20 cellular contexts compared by ENCODE assay signal in genomic region chr5:170484847-170485605, GRCh38. TPM values are rescaled to one million over a fixed set of nuclear protein-coding genes. Genes with fewer than 3 reads are reported as not detected.
DNase-seq lines count a peak whose midpoint lies in the region; ATAC-seq and TF ChIP-seq lines count a peak whose summit lies in the region.
"Had no signal": no experiment of that assay in that cellular context is flagged by ENCODE, and none has a peak within 500 bp of the region (broad histone marks: within the 10 kb centered on the region; RNA-seq: fewer than 3 reads in every experiment).

No MANE protein-coding gene starts in this region.

- CTCF ChIA-PET in RWPE1 (lab: Yijun Ruan, JAX) = no interaction called here

- POLR2A ChIA-PET in RWPE1 (lab: Yijun Ruan, JAX; ENCODE audit: low non-redundant PET) = no interaction called here

- intact Hi-C loops in sciatic nerve (cut with DNase I) = no loop called here
- intact Hi-C loops in testis (cut with DNase I; ENCODE audit: low total_unique reads) = no loop called here

- H3K27me3 ChIP-seq in endodermal cell (ENCODE audit: control insufficient read depth, insufficient read depth, low read length, poor library complexity, severe bottlenecking) (no peaks in the 10 kb centered on the region), testis (no peaks in the 10 kb centered on the region)
- H3K27me3 ChIP-seq: BE2C had no signal

- TF ChIP-seq POLR2A in testis (IDR thresholded peaks at IDR 0.05) = no peak

- H3K4me1 ChIP-seq in endodermal cell (ENCODE audit: control insufficient read depth, insufficient read depth, low read length) = no peaks in the 10 kb centered on the region
- H3K4me1 ChIP-seq in testis = peaks cover 7% of the 10 kb centered on the region
- H3K4me1 ChIP-seq: BE2C had no signal

- peaks cover 1% of the 10 kb centered on the region for H3K4me1 Mint-ChIP-seq in endodermal cell

- WGBS in endodermal cell (ENCODE audit: insufficient coverage in 1 of 2, insufficient read length in 1 of 2), 2 experiments = 77 to 96% methylated on average over 3 to 11 of the region's 11 CpGs
- WGBS in testis, 2 donors = 93 to 97% methylated on average over 10 to 11 of the region's 11 CpGs

- H3K27ac Mint-ChIP-seq in endodermal cell = no peak overlapping the region
- H3K27ac Mint-ChIP-seq: CD8-positive, alpha-beta T cell had no signal

- H3K27ac ChIP-seq in RWPE1 (peak overlapping the region; percentile 48), endodermal cell (ENCODE audit: low read depth, low read length) (no peak overlapping the region), testis (no peak overlapping the region)

- in situ Hi-C loops in GM13977 (cut with MboI; ENCODE audit: low pct_unique_long_range_greater_than_20kb, low sequenced_read_pairs, unreplicated experiment) = no loop called here

- H3K9me3 ChIP-seq in endodermal cell (ENCODE audit: control insufficient read depth, low read length) = no peaks in the 10 kb centered on the region
- H3K9me3 ChIP-seq in testis = no peaks in the 10 kb centered on the region
- H3K9me3 ChIP-seq: BE2C had no signal

- no peak overlapping the region for H3K4me3 Mint-ChIP-seq in endodermal cell
- H3K4me3 Mint-ChIP-seq: CD8-positive, alpha-beta T cell had no signal

- H3K36me3 Mint-ChIP-seq in endodermal cell (ENCODE audit: low read depth) = no peaks in the 10 kb centered on the region
- H3K36me3 Mint-ChIP-seq: CD8-positive, alpha-beta T cell had no signal

- H3K36me3 ChIP-seq in endodermal cell (ENCODE audit: control insufficient read depth, insufficient read depth, low read length) = no peaks in the 10 kb centered on the region
- no peaks in the 10 kb centered on the region for H3K36me3 ChIP-seq in testis (ENCODE audit: low read depth, missing control alignments)
- H3K36me3 ChIP-seq: BE2C had no signal

- TF ChIP-seq CTCF in RWPE1 (conservative IDR thresholded peaks at IDR 0.05; ENCODE audit: low read depth) (no peak), endodermal cell (conservative IDR thresholded peaks at IDR 0.05) (no peak), testis (IDR thresholded peaks at IDR 0.05) (no peak), GM13977 (IDR thresholded peaks at IDR 0.05; ENCODE audit: extremely low read depth, insufficient read depth, missing control alignments) (no peak)

- ATAC-seq in sciatic nerve = peak; percentile 18
- ATAC-seq: CD8-positive, alpha-beta T cell had no signal

- DNase-seq in NOMO-1 treated with DMSO at 0.1 percent for 48 hours (lab: John Stamatoyannopoulos, UW; ENCODE audit: unreplicated experiment) (peak; percentile 53), NOMO-1 treated with dmso at 0.1 percent for 144 hours (lab: John Stamatoyannopoulos, UW; ENCODE audit: unreplicated experiment) (no peak), RWPE1 (ENCODE audit: low spot score) (no peak), endodermal cell (peak; percentile 24), sciatic nerve (ENCODE audit: low spot score) (no peak), NCI-H2081 treated with DMSO at 0.1 percent for 48 hours (lab: John Stamatoyannopoulos, UW) (no peak), testis (no peak), GM13977 (ENCODE audit: low spot score) (no peak)
- DNase-seq: 8988T; BE2C; CD8-positive, alpha-beta T cell; NCI-H1092 treated with DMSO at 0.1 percent for 48 hours; NCI-H1694; NCI-H446 treated with DMSO at 0.1 percent for 48 hours; NK-92 treated with Interleukin-12 subunit alpha and Interleukin-12 subunit beta, amount 100 ng/mL, for 24 hours; SHP77 had no signal

- peaks cover 10% of the 10 kb centered on the region for H3K27me3 Mint-ChIP-seq in endodermal cell (ENCODE audit: insufficient read depth)

- H3K4me3 ChIP-seq in endodermal cell (ENCODE audit: low read length) (no peak overlapping the region), testis (no peak overlapping the region)

- H3K9me3 Mint-ChIP-seq in endodermal cell = no peaks in the 10 kb centered on the region
- H3K9me3 Mint-ChIP-seq: CD8-positive, alpha-beta T cell had no signal

- H3K9ac ChIP-seq in endodermal cell (ENCODE audit: extremely low read depth, low read length, poor library complexity, severe bottlenecking) = no peak overlapping the region

RNA-seq across cellular contexts. Expression of gene KCNIP1, which starts 18.8 kb away (rescaled TPM):
- total RNA-seq in endodermal cell (not detected), sciatic nerve (2.1 TPM), testis (10 to 100 TPM; 13.4 to 14.8 TPM)
- 2.9 TPM for polyA plus RNA-seq in endodermal cell (2013, experiment 1 of 2)
- polyA plus RNA-seq in endodermal cell (2013, experiment 2 of 2) = 2.8 TPM
- 5.9 TPM for polyA plus RNA-seq in testis (ENCODE audit: insufficient read depth, low read depth, low replicate concordance)
- total RNA-seq: CD8-positive, alpha-beta T cell; G401; H4; HT-29; MCF 10A had no signal

Comparison
In these comparisons a context has a peak if more than half of its experiments do, and no peak if none do; other contexts are left out.
1. DNase-seq: peak in NOMO-1 treated with DMSO at 0.1 percent for 48 hours (single experiment) and endodermal cell (single experiment); none in NOMO-1 treated with dmso at 0.1 percent for 144 hours (single experiment), RWPE1 (single experiment), sciatic nerve (single experiment), NCI-H2081 treated with DMSO at 0.1 percent for 48 hours (single experiment), testis (single experiment) and GM13977 (single experiment).